In the genomic region with DNA sequence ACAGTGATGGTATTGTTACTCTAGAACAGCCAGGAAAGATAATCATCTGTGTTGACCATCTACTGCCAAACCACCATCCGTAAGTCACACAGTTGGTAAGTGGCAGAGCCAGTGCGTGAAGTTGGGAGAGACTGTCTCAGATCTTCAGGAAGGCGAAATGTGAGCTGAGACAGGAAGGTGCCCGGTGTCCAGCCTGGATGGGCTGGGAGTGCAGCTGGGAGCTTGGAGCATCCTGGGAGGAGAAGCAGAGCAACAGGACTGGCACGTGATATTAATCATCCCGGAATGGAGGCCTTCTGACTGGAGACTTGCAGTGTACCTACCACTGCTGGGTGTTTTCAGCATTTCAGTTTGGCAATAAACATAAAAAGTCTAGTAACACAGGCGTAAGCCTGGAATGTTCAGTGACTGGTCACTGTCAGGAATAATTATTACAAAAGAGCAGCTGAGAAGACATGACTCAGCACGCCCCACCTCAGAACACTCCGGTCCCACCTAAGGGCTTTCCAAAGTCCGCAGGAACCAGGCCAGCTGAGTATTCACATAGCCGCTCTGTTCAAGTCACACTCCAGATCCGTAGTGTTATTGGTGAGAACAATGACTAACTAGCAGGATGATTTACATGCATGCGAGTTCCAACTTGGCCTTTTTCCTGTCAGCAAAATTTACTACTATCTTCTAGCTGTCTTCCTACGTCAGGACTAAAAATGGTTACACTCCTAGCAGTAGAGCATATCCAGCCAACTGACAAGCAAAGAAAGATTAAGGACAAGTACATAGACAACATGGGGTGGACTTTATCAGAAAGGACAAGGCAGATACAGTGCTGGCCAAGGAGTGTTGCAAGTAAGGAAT, we compare ENCODE assay signal across 1 cellular context.
TF ChIP-seq lines count a peak whose summit lies in the region.

No MANE protein-coding gene starts in this region.

TF ChIP-seq in HepG2, 621 proteins besides CTCF, POLR2A, EP300 and RAD21 (continued from another document):
- TF ChIP-seq, protein P1, sequence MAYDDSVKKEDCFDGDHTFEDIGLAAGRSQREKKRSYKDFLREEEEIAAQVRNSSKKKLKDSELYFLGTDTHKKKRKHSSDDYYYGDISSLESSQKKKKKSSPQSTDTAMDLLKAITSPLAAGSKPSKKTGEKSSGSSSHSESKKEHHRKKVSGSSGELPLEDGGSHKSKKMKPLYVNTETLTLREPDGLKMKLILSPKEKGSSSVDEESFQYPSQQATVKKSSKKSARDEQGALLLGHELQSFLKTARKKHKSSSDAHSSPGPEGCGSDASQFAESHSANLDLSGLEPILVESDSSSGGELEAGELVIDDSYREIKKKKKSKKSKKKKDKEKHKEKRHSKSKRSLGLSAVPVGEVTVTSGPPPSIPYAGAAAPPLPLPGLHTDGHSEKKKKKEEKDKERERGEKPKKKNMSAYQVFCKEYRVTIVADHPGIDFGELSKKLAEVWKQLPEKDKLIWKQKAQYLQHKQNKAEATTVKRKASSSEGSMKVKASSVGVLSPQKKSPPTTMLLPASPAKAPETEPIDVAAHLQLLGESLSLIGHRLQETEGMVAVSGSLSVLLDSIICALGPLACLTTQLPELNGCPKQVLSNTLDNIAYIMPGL (CRISPR knock-in tag; IDR thresholded peaks at IDR 0.05; ENCODE audit: borderline replicate concordance in 1 of 2, low read depth in 1 of 2) = no peak; a peak in 1 of 4 replicates
- 0 out of 2 replicates have a peak, but pooled peaks have one; percentile 13 for TF ChIP-seq PRMT3 (CRISPR knock-in tag; IDR thresholded peaks at IDR 0.05; ENCODE audit: borderline replicate concordance, low read depth)
- no peak for TF ChIP-seq ZHX1 (CRISPR knock-in tag; IDR thresholded peaks at IDR 0.05; ENCODE audit: low read depth)
- TF ChIP-seq ZC3H4 (CRISPR knock-in tag; IDR thresholded peaks at IDR 0.05; ENCODE audit: borderline replicate concordance) = no peak
- no peak for TF ChIP-seq ZNF18 (CRISPR knock-in tag; IDR thresholded peaks at IDR 0.05; ENCODE audit: insufficient replicate concordance)
- TF ChIP-seq FOXP4 (CRISPR knock-in tag; IDR thresholded peaks at IDR 0.05) = 0 out of 2 replicates have a peak, but pooled peaks have one; percentile 9
- no peak for TF ChIP-seq ZBTB10 (CRISPR knock-in tag; IDR thresholded peaks at IDR 0.05; ENCODE audit: borderline replicate concordance)
- no peak for TF ChIP-seq EEA1 (CRISPR knock-in tag; IDR thresholded peaks at IDR 0.05; ENCODE audit: borderline replicate concordance)
- no peak for TF ChIP-seq CENPX (CRISPR knock-in tag; IDR thresholded peaks at IDR 0.05)
- TF ChIP-seq NFE2L2 (IDR thresholded peaks at IDR 0.05; ENCODE audit: low read length) = peak; percentile 84
- TF ChIP-seq IKZF1 (IDR thresholded peaks at IDR 0.05) = no peak
- TF ChIP-seq ZSCAN20 (CRISPR knock-in tag; IDR thresholded peaks at IDR 0.05; ENCODE audit: borderline replicate concordance) = no peak
- no peak for TF ChIP-seq GABPB1 (CRISPR knock-in tag; IDR thresholded peaks at IDR 0.05)
- no peak for TF ChIP-seq ZNF431 (CRISPR knock-in tag; IDR thresholded peaks at IDR 0.05; ENCODE audit: borderline replicate concordance, low read depth)
- no peak for TF ChIP-seq ZKSCAN1 (IDR thresholded peaks at IDR 0.05; ENCODE audit: low read length)
- TF ChIP-seq ZNF292 (CRISPR knock-in tag; IDR thresholded peaks at IDR 0.05; ENCODE audit: borderline replicate concordance, low read depth) = 0 out of 2 replicates have a peak, but pooled peaks have one; percentile 37
- no peak for TF ChIP-seq DDIT3 (CRISPR knock-in tag; IDR thresholded peaks at IDR 0.05)
- no peak for TF ChIP-seq GZF1 (CRISPR knock-in tag; IDR thresholded peaks at IDR 0.05)
- TF ChIP-seq ZSCAN9 (CRISPR knock-in tag; IDR thresholded peaks at IDR 0.05; ENCODE audit: borderline replicate concordance) = no peak
- TF ChIP-seq, protein P2, sequence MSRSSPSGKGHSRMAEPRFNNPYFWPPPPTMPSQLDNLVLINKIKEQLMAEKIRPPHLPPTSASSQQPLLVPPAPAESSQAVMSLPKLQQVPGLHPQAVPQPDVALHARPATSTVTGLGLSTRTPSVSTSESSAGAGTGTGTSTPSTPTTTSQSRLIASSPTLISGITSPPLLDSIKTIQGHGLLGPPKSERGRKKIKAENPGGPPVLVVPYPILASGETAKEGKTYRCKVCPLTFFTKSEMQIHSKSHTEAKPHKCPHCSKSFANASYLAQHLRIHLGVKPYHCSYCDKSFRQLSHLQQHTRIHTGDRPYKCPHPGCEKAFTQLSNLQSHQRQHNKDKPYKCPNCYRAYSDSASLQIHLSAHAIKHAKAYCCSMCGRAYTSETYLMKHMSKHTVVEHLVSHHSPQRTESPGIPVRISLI (CRISPR knock-in tag; IDR thresholded peaks at IDR 0.05; ENCODE audit: borderline replicate concordance) = no peak
